ENCODE assay signal across 13 cellular contexts in genomic region chr1:22792396-22793171, GRCh38.
"Had no signal": no experiment of that assay in that cellular context is flagged by ENCODE, and none has a peak within 500 bp of the region (broad histone marks: within the 10 kb centered on the region; RNA-seq: fewer than 3 reads in every experiment).

No MANE protein-coding gene starts in this region.

- H3K4me3 ChIP-seq: adrenal gland, colonic mucosa, heart left ventricle, smooth muscle cell, transverse colon had no signal

- H3K9me3 Mint-ChIP-seq: activated B cell treated with CpG ODN at 0.5 μM for 24 hours; activated CD4-positive, alpha-beta T cell treated with anti-CD3 and anti-CD28 coated beads, Interleukin-2, amount 10 ng/mL, durations not matched to agents 24 days and 14 days; activated T-helper 2 cell treated with anti-CD3 and anti-CD28 coated beads, Interferon-gamma antibody, Interleukin-2, Interleukin-4, amounts not matched to agents 10 μg/mL and 5 μg/mL and 100 μg/mL, durations not matched to agents 14 hours and 24 hours and 36 hours; natural killer cell; stimulated activated memory B cell treated with anti-CD40 and anti-IgM and Interleukin-4, amounts not matched to agents 10 μg/mL and 1 μg/mL and 100 μg/mL, for 72 hours had no signal

- H3K9me3 ChIP-seq: adrenal gland, colonic mucosa, heart left ventricle, transverse colon had no signal

- H3K36me3 ChIP-seq: adrenal gland, colonic mucosa, heart left ventricle, transverse colon had no signal

- H3K27ac ChIP-seq: adrenal gland, colonic mucosa, heart left ventricle, transverse colon had no signal

- ATAC-seq: natural killer cell; stimulated activated memory B cell treated with anti-CD40 and anti-IgM and Interleukin-4, amounts not matched to agents 10 μg/mL and 1 μg/mL and 100 μg/mL, for 72 hours; T-helper 17 cell had no signal

- H3K4me3 Mint-ChIP-seq: activated B cell treated with CpG ODN at 0.5 μM for 24 hours; activated CD4-positive, alpha-beta T cell treated with anti-CD3 and anti-CD28 coated beads, Interleukin-2, amount 10 ng/mL, durations not matched to agents 24 days and 14 days; natural killer cell; stimulated activated memory B cell treated with anti-CD40 and anti-IgM and Interleukin-4, amounts not matched to agents 10 μg/mL and 1 μg/mL and 100 μg/mL, for 72 hours; T-helper 17 cell had no signal

- H3K36me3 Mint-ChIP-seq: natural killer cell; stimulated activated memory B cell treated with anti-CD40 and anti-IgM and Interleukin-4, amounts not matched to agents 10 μg/mL and 1 μg/mL and 100 μg/mL, for 72 hours had no signal

- DNase-seq: activated B cell treated with CpG ODN at 0.5 μM for 24 hours; activated CD4-positive, alpha-beta T cell treated with anti-CD3 and anti-CD28 coated beads, Interleukin-2, amount 10 ng/mL, durations not matched to agents 24 days and 14 days; activated naive CD4-positive, alpha-beta T cell treated with anti-CD3 and anti-CD28 coated beads, Interleukin-2, amount 50 U/mL, for 16 hours; adrenal gland; foreskin melanocyte; heart left ventricle; natural killer cell; T-helper 17 cell; transverse colon had no signal

- H3K27me3 Mint-ChIP-seq: activated B cell treated with CpG ODN at 0.5 μM for 24 hours had no signal

- H3K4me2 ChIP-seq: smooth muscle cell had no signal

- H3K27ac Mint-ChIP-seq: activated B cell treated with CpG ODN at 0.5 μM for 24 hours; activated CD4-positive, alpha-beta T cell treated with anti-CD3 and anti-CD28 coated beads, Interleukin-2, amount 10 ng/mL, durations not matched to agents 24 days and 14 days; activated T-helper 2 cell treated with anti-CD3 and anti-CD28 coated beads, Interferon-gamma antibody, Interleukin-2, Interleukin-4, amounts not matched to agents 10 μg/mL and 5 μg/mL and 100 μg/mL, durations not matched to agents 14 hours and 24 hours and 36 hours; natural killer cell; stimulated activated memory B cell treated with anti-CD40 and anti-IgM and Interleukin-4, amounts not matched to agents 10 μg/mL and 1 μg/mL and 100 μg/mL, for 72 hours; T-helper 17 cell had no signal

- H3K27me3 ChIP-seq: adrenal gland, colonic mucosa, heart left ventricle, transverse colon had no signal

- H3K4me1 Mint-ChIP-seq: activated B cell treated with CpG ODN at 0.5 μM for 24 hours; activated CD4-positive, alpha-beta T cell treated with anti-CD3 and anti-CD28 coated beads, Interleukin-2, amount 10 ng/mL, durations not matched to agents 24 days and 14 days; natural killer cell; stimulated activated memory B cell treated with anti-CD40 and anti-IgM and Interleukin-4, amounts not matched to agents 10 μg/mL and 1 μg/mL and 100 μg/mL, for 72 hours had no signal
